In genomic region chr4:37889849-37890500, GRCh38 we compare ENCODE assay signal across 8 cellular contexts. TPM values are rescaled to one million over a fixed set of nuclear protein-coding genes. Genes with fewer than 3 reads are reported as not detected.
DNase-seq lines count a peak whose midpoint lies in the region; ATAC-seq and TF ChIP-seq lines count a peak whose summit lies in the region.

No MANE protein-coding gene starts in this region.

- TF ChIP-seq CTCF in lower leg skin (IDR thresholded peaks at IDR 0.05), result no peak
- TF ChIP-seq CTCF in suprapubic skin (IDR thresholded peaks at IDR 0.05), result peak in 1 of 2 donors; percentile 15
- no peak for TF ChIP-seq CTCF in WERI-Rb-1 (IDR thresholded peaks at IDR 0.05; ENCODE audit: low read depth, low read length)

- H3K27ac Mint-ChIP-seq in activated T-cell treated with anti-CD3 and anti-CD28 coated beads, Interleukin-2, amount 50 U/mL, for 72 hours, result peak overlapping the region; percentile 27
- H3K27ac Mint-ChIP-seq in central memory CD8-positive, alpha-beta T cell (ENCODE audit: low read depth), result no peak overlapping the region

- no peak for DNase-seq in activated T-cell treated with anti-CD3 and anti-CD28 coated beads, Interleukin-2, amount 50 U/mL, for 72 hours
- no peak for DNase-seq in activated T-cell treated with anti-CD3 and anti-CD28 coated beads, Interleukin-2, amount 50 U/mL, for 48 hours
- no peak for DNase-seq in central memory CD8-positive, alpha-beta T cell (ENCODE audit: low spot score in 2 of 2)
- DNase-seq in lower leg skin (ENCODE audit: low spot score in 2 of 2) (no peak), suprapubic skin (ENCODE audit: low spot score in 2 of 2) (no peak), WERI-Rb-1 (no peak), LoVo (ENCODE audit: low spot score) (no peak), amniotic stem cell (lab: John Stamatoyannopoulos, UW) (no peak)

- peaks cover 19% of the 10 kb centered on the region for H3K27me3 Mint-ChIP-seq in activated T-cell treated with anti-CD3 and anti-CD28 coated beads, Interleukin-2, amount 50 U/mL, for 72 hours (ENCODE audit: low read depth)
- no peaks in the 10 kb centered on the region for H3K27me3 Mint-ChIP-seq in central memory CD8-positive, alpha-beta T cell

- H3K4me3 Mint-ChIP-seq in activated T-cell treated with anti-CD3 and anti-CD28 coated beads, Interleukin-2, amount 50 U/mL, for 72 hours, result peak overlapping the region; percentile 58 to 68
- H3K4me3 Mint-ChIP-seq in central memory CD8-positive, alpha-beta T cell, result peak overlapping the region; percentile 89

- TF ChIP-seq POLR2A in lower leg skin (IDR thresholded peaks at IDR 0.05) (no peak), suprapubic skin (IDR thresholded peaks at IDR 0.05) (no peak)

- intact Hi-C loops in lower leg skin (cut with DNase I; ENCODE audit: low total_unique reads), result no loop called here

- no peaks in the 10 kb centered on the region for H3K36me3 Mint-ChIP-seq in activated T-cell treated with anti-CD3 and anti-CD28 coated beads, Interleukin-2, amount 50 U/mL, for 72 hours (ENCODE audit: insufficient read depth in 2 of 2)
- H3K36me3 Mint-ChIP-seq in central memory CD8-positive, alpha-beta T cell (ENCODE audit: insufficient read depth), result peaks cover 6% of the 10 kb centered on the region

- no peak for TF ChIP-seq EP300 in suprapubic skin (IDR thresholded peaks at IDR 0.05)

- no peaks in the 10 kb centered on the region for H3K9me3 ChIP-seq in suprapubic skin
- H3K9me3 ChIP-seq in WERI-Rb-1 (ENCODE audit: severe bottlenecking), result peaks cover 3% of the 10 kb centered on the region

- H3K4me3 ChIP-seq in lower leg skin (ENCODE audit: low read depth, poor library complexity, severe bottlenecking), result peak overlapping the region; percentile 54
- H3K4me3 ChIP-seq in suprapubic skin, result peak overlapping the region; percentile 76
- H3K4me3 ChIP-seq in WERI-Rb-1 (ENCODE audit: low read depth, low read length), result no peak overlapping the region

- H3K27ac ChIP-seq in suprapubic skin (peak overlapping the region; percentile 28), WERI-Rb-1 (no peak overlapping the region)

- H3K4me1 Mint-ChIP-seq in activated T-cell treated with anti-CD3 and anti-CD28 coated beads, Interleukin-2, amount 50 U/mL, for 72 hours (ENCODE audit: low read depth), result peaks cover 40% of the 10 kb centered on the region
- peaks cover 18% of the 10 kb centered on the region for H3K4me1 Mint-ChIP-seq in central memory CD8-positive, alpha-beta T cell

- peaks cover 37% of the 10 kb centered on the region for H3K4me1 ChIP-seq in suprapubic skin

- 14 to 22% methylated on average over 32 to 37 of the region's 37 CpGs for WGBS in lower leg skin, 2 donors
- WGBS in suprapubic skin, result 21% methylated on average over 32 of the region's 37 CpGs

- no peaks in the 10 kb centered on the region for H3K9me3 Mint-ChIP-seq in activated T-cell treated with anti-CD3 and anti-CD28 coated beads, Interleukin-2, amount 50 U/mL, for 72 hours
- H3K9me3 Mint-ChIP-seq in central memory CD8-positive, alpha-beta T cell, result no peaks in the 10 kb centered on the region

- H3K27me3 ChIP-seq in suprapubic skin, result peaks cover 3% of the 10 kb centered on the region
- H3K27me3 ChIP-seq in WERI-Rb-1 (ENCODE audit: insufficient read depth, low read depth, severe bottlenecking), result no peaks in the 10 kb centered on the region

- no peaks in the 10 kb centered on the region for H3K36me3 ChIP-seq in suprapubic skin
- H3K36me3 ChIP-seq in WERI-Rb-1, result no peaks in the 10 kb centered on the region

- no peak for ATAC-seq in activated T-cell treated with anti-CD3 and anti-CD28 coated beads, Interleukin-2, amount 50 U/mL, for 72 hours (replicated peaks in 1 of 2)
- no peak for ATAC-seq in central memory CD8-positive, alpha-beta T cell (replicated peaks; ENCODE audit: extremely low read depth, poor library complexity, severe bottlenecking)

RNA-seq across cellular contexts. Expression of gene TBC1D1, which starts 0.9 kb away (rescaled TPM):
- 10 to 100 TPM; 58.0 to 68.7 TPM for total RNA-seq in activated T-cell treated with anti-CD3 and anti-CD28 coated beads, Interleukin-2, amount 50 U/mL, for 72 hours
- total RNA-seq in lower leg skin (10 to 100 TPM; 15.9 to 24.0 (median 20.0) TPM), suprapubic skin (10 to 100 TPM; 16.3 to 32.0 (median 22.2) TPM)
